8 cellular contexts compared by ENCODE assay signal in the genomic region with DNA sequence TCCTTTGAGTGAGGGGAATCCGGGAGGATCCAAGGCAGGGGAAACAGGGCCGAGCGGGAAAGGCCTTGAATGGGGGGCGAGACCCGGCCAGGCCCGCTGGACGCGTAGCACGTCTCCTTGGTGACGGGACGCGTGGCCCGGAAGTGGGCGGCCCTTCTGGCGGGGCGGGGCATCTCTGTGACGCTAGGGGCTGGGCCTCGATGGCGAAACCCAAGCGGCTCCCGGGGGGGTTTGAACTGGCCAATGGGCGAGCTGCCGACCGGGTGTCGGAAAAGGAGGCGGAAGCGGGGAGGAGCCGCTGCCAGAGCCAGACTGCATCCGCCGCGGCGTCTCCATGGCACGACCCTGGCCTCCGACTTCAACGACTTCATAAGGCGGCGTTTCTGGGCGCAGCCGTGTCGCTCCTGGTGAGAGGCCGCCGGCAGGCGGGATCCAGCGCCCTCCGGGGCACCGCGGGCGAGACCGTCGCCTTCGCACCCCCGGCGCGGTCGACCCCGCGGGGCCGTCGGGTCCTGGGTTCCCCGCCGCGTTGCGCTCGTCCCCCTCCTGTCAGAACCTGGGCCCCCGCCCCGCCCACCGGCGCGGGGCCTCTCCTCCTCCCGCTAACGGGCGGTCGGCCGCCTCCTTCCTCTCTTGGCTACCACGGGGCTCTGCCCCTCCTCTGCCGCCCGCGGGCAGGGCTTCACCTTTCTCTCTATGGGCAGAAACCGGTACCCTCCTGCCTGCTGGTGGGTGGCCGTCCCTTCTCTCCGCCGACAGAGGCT. TPM values are rescaled to one million over a fixed set of nuclear protein-coding genes. Genes with fewer than 3 reads are reported as not detected.
DNase-seq lines count a peak whose midpoint lies in the region; ATAC-seq, FAIRE-seq and TF ChIP-seq lines count a peak whose summit lies in the region.

ODF2 (plus strand) TSS at position 158 of the 764 bp plus-strand sequence; CDS start at position 244, 86 bp downstream.

- no peaks in the 10 kb centered on the region for H3K79me2 ChIP-seq in parathyroid adenoma

- peak; percentile 89 for ATAC-seq in HG02798 (IDR thresholded peaks at IDR 0.05; ENCODE audit: poor library complexity, unreplicated experiment)
- peak; percentile 96 for ATAC-seq in Right ventricle myocardium superior (ENCODE audit: poor library complexity)

- H3K9me3 ChIP-seq in parathyroid adenoma (ENCODE audit: control insufficient read depth, low read length) (no peaks in the 10 kb centered on the region), tibial artery (no peaks in the 10 kb centered on the region)

- H3K4me1 ChIP-seq in parathyroid adenoma, result no peaks in the 10 kb centered on the region
- H3K4me1 ChIP-seq in tibial artery, result peaks cover 0 to 11% (median 10%) of the 10 kb centered on the region in 4 donors

- H3K4me2 ChIP-seq in parathyroid adenoma (ENCODE audit: low read length), result peak within 1 kb of the TSS; percentile 100

- no peak for TF ChIP-seq CTCF in parathyroid adenoma (IDR thresholded peaks at IDR 0.05)
- peak in 1 of 2 experiments; percentile 11 for TF ChIP-seq CTCF in tibial artery (IDR thresholded peaks at IDR 0.05)

- FAIRE-seq in GM12891 (lab: Jason Lieb, UNC), result peak; percentile 96

- intact Hi-C loops in Right ventricle myocardium superior (cut with DNase I) (loop anchor here (5.0 kb wide), 1 partner anchor 96 kb away; the partner anchor contains the start of gene SPTAN1), tibial artery (cut with DNase I; ENCODE audit: low total_unique reads) (loop anchor here (5.0 to 10.0 kb wide), 2 partner anchors 46 to 99 kb away; partner anchors contain the start of genes GLE1 and SPTAN1)

- no peak within 1 kb of the TSS for H3K9ac ChIP-seq in parathyroid adenoma

- no peaks in the 10 kb centered on the region for H3K36me3 ChIP-seq in parathyroid adenoma (ENCODE audit: control insufficient read depth, insufficient read depth, low read length)
- peaks cover 12 to 21% (median 14%) of the 10 kb centered on the region in 3 donors for H3K36me3 ChIP-seq in tibial artery

- no peaks in the 10 kb centered on the region for H3K27me3 ChIP-seq in parathyroid adenoma (ENCODE audit: control insufficient read depth, insufficient read depth, low read length)
- H3K27me3 ChIP-seq in tibial artery, result no peaks in the 10 kb centered on the region

- peak; percentile 68; the same call in 1 of the 2 replicates for TF ChIP-seq POLR2A in GM12891 (IDR thresholded peaks at IDR 0.05; ENCODE audit: low read depth, low read length)

- H3K27ac ChIP-seq in parathyroid adenoma (peak within 1 kb of the TSS; percentile 59), tibial artery (peak within 1 kb of the TSS; percentile 87 to 88)

- H2AFZ ChIP-seq in parathyroid adenoma, result peak within 1 kb of the TSS; percentile 68

- DNase-seq in GM12891 (ENCODE audit: insufficient read length, low spot score) (peak; percentile 100), NCI-H1436 (lab: John Stamatoyannopoulos, UW) (peak; percentile 97), SW480 (ENCODE audit: low spot score) (peak; percentile 95), Right ventricle myocardium superior (peak; percentile 99), tibial artery (peak; percentile 96 to 98)
- peak; percentile 96 for DNase-seq in activated naive CD8-positive, alpha-beta T cell treated with anti-CD3 and anti-CD28 coated beads, Interleukin-2, amount 50 U/mL, for 16 hours (ENCODE audit: low read depth, low spot score)

- H3K4me3 ChIP-seq in parathyroid adenoma (ENCODE audit: low read depth, low read length), result peak within 1 kb of the TSS; percentile 76
- peak within 1 kb of the TSS; percentile 87 to 88 for H3K4me3 ChIP-seq in tibial artery

TF ChIP-seq in GM12891, 5 proteins besides CTCF, POLR2A, EP300 and RAD21:
- TF ChIP-seq POLR2AphosphoS5 (IDR thresholded peaks at IDR 0.05; ENCODE audit: low read depth, low read length) (peak; percentile 73; the same call in 1 of the 2 replicates), TAF1 (IDR thresholded peaks at IDR 0.05; ENCODE audit: low read depth, low read length) (peak; percentile 52; the same call in 1 of the 2 replicates), PAX5 (IDR thresholded peaks at IDR 0.05; ENCODE audit: insufficient read depth, low read length, severe bottlenecking) (no peak)

RNA-seq across cellular contexts. Expression of gene ODF2, which starts in this region (rescaled TPM):
- 27.2 TPM for polyA plus RNA-seq in GM12891 (2012; ENCODE audit: low read depth, missing spikeins)
- total RNA-seq in Right ventricle myocardium superior, result 12.0 TPM

Comparison
In these comparisons a context has a peak if more than half of its experiments do, and no peak if none do; other contexts are left out.
1. Peak in every context shown above with its lines: DNase-seq, ATAC-seq, H3K4me3 ChIP-seq and H3K27ac ChIP-seq.